ENCODE assay signal across 24 cellular contexts in the genomic region with DNA sequence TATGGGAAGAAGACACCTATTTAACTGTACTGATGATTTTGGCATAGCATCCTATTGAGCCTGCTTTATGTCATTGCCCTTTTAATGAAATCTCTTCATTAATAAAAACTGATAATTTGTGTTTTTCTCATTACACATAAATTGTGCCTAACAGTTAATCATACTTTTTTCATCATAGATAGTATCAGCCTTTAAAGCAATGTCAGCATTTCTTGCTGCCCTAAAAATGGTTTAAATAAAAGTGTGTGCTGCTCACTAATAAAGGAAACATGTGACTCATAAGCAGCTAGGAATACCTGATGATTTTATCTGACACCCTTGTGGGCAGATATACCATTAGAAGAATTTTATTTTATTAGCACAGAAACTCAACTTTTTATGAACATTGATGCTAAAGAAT.
"Had no signal": no experiment of that assay in that cellular context is flagged by ENCODE, and none has a peak within 500 bp of the region (broad histone marks: within the 10 kb centered on the region; RNA-seq: fewer than 3 reads in every experiment).

No MANE protein-coding gene starts in this region.

- DNase-seq: colonic mucosa; dermis blood vessel endothelial cell; effector memory CD4-positive, alpha-beta T cell; foreskin melanocyte; hypothalamus; immature natural killer cell; natural killer cell; occipital lobe; ovary; stimulated activated CD4-positive, alpha-beta T cell treated with anti-CD3 and anti-CD28 coated beads, Interleukin-12 subunit alpha, Interleukin-12 subunit beta, amount 100 ng/mL, for 4 hours; stimulated activated CD4-positive, alpha-beta T cell treated with anti-CD3 and anti-CD28 coated beads, Interleukin-1b, Interleukin-23, amount 100 ng/mL, for 48 hours; stimulated activated CD4-positive, alpha-beta T cell treated with anti-CD3 and anti-CD28 coated beads, Interleukin-4, amount 100 ng/mL, for 1 hour; stimulated activated CD8-positive, alpha-beta memory T cell treated with anti-CD3 and anti-CD28 coated beads, Interleukin-4, amount 100 ng/mL, for 48 hours; stimulated activated naive CD4-positive, alpha-beta T cell; stimulated activated naive CD8-positive, alpha-beta T cell treated with anti-CD3 and anti-CD28 coated beads, Interleukin-15, amount 100 ng/mL, for 72 hours; thyroid gland; trophoblast cell had no signal

- FAIRE-seq: endothelial cell of umbilical vein, keratinocyte had no signal

- H3K9me3 ChIP-seq: colonic mucosa, ovary, thyroid gland had no signal

- H3K27ac ChIP-seq: colonic mucosa, esophagus muscularis mucosa, ovary, thyroid gland, vagina had no signal

- ATAC-seq: natural killer cell; sciatic nerve; stimulated activated naive CD8-positive, alpha-beta T cell treated with anti-CD3 and anti-CD28 coated beads, Interleukin-15, amount 100 ng/mL, for 72 hours had no signal

- H3K4me1 ChIP-seq: colonic mucosa, esophagus muscularis mucosa, thyroid gland, vagina had no signal

- H3K27me3 ChIP-seq: colonic mucosa, esophagus muscularis mucosa, ovary, thyroid gland, vagina had no signal

- H3K4me3 ChIP-seq: colonic mucosa, esophagus muscularis mucosa, lung, ovary, smooth muscle cell, thyroid gland, vagina had no signal

- H3K36me3 ChIP-seq: colonic mucosa, ovary had no signal
